8 cellular contexts compared by ENCODE assay signal in genomic region chr18:12659904-12660605, GRCh38. TPM values are rescaled to one million over a fixed set of nuclear protein-coding genes. Genes with fewer than 3 reads are reported as not detected.
DNase-seq lines count a peak whose midpoint lies in the region; ATAC-seq and TF ChIP-seq lines count a peak whose summit lies in the region.

No MANE protein-coding gene starts in this region.

- H3K4me3 ChIP-seq in lung, result no peak overlapping the region
- no peak overlapping the region for H3K4me3 ChIP-seq in upper lobe of left lung

- no peak overlapping the region for H3K27ac Mint-ChIP-seq in activated CD4-positive, alpha-beta T cell treated with anti-CD3 and anti-CD28 coated beads for 36 hours
- H3K27ac Mint-ChIP-seq in central memory CD8-positive, alpha-beta T cell (ENCODE audit: low read depth), result no peak overlapping the region

- peaks cover 0 to 2% of the 10 kb centered on the region in 2 donors for H3K36me3 ChIP-seq in lung (ENCODE audit: control insufficient read depth in 2 of 2, insufficient read depth in 2 of 2, low read length in 2 of 2)
- H3K36me3 ChIP-seq in upper lobe of left lung, result no peaks in the 10 kb centered on the region

- no peaks in the 10 kb centered on the region for H3K27me3 ChIP-seq in lung (ENCODE audit: control insufficient read depth, insufficient read depth)
- no peaks in the 10 kb centered on the region for H3K27me3 ChIP-seq in upper lobe of left lung

- CTCF ChIA-PET in activated CD4-positive, alpha-beta T cell treated with anti-CD3 and anti-CD28 coated beads for 36 hours (lab: Charles Lee), result interaction anchor here (0.6 to 3.0 kb wide), 7 partner anchors 11 to 332 kb away, joined by 3 to 21 read pairs (median 7); partner anchors contain the start of gene AFG3L2

- H3K9me3 ChIP-seq in lung (ENCODE audit: control insufficient read depth in 2 of 2, insufficient read depth in 1 of 2, low read length in 1 of 2) (peaks cover 0 to 4% of the 10 kb centered on the region in 2 donors), upper lobe of left lung (no peaks in the 10 kb centered on the region)

- intact Hi-C loops in activated CD4-positive, alpha-beta T cell treated with anti-CD3 and anti-CD28 coated beads for 36 hours (cut with DNase I, micrococcal nuclease), result loop anchor here (1.0 to 10.0 kb wide), 6 partner anchors 119 to 675 kb away; partner anchors contain the start of genes AFG3L2 (in 1 of the 2) and IMPA2 (in 1 of the 2)

- H3K36me3 Mint-ChIP-seq in activated CD4-positive, alpha-beta T cell treated with anti-CD3 and anti-CD28 coated beads for 36 hours (ENCODE audit: low read depth), result no peaks in the 10 kb centered on the region
- H3K36me3 Mint-ChIP-seq in central memory CD8-positive, alpha-beta T cell (ENCODE audit: insufficient read depth), result peaks cover 4% of the 10 kb centered on the region

- peak; percentile 27 for ATAC-seq in activated CD4-positive, alpha-beta T cell treated with anti-CD3 and anti-CD28 coated beads for 36 hours
- ATAC-seq in SK-N-SH treated with all-trans-retinoic acid at 6 μM for 48 hours (peak; percentile 25), lung (ENCODE audit: insufficient read depth, low FRiP score) (no peak), upper lobe of left lung (ENCODE audit: low FRiP score in 2 of 2) (peak; percentile 51 to 64), HG02798 (IDR thresholded peaks at IDR 0.05; ENCODE audit: poor library complexity, unreplicated experiment) (no peak)
- peak; percentile 25 for ATAC-seq in central memory CD8-positive, alpha-beta T cell (replicated peaks; ENCODE audit: extremely low read depth, poor library complexity, severe bottlenecking)

- DNase-seq in activated CD4-positive, alpha-beta T cell treated with anti-CD3 and anti-CD28 coated beads for 36 hours, result peak; percentile 62
- no peak for DNase-seq in activated CD4-positive, alpha-beta T cell treated with anti-CD3 and anti-CD28 coated beads, Interleukin-2, amount 50 U/mL, for 1 hour
- no peak for DNase-seq in central memory CD8-positive, alpha-beta T cell (ENCODE audit: low spot score in 2 of 2)
- DNase-seq in lung (ENCODE audit: low spot score), result no peak
- peak in 1 of 2 donors; percentile 27 for DNase-seq in upper lobe of left lung

- H3K27me3 Mint-ChIP-seq in activated CD4-positive, alpha-beta T cell treated with anti-CD3 and anti-CD28 coated beads for 36 hours, result peaks cover 16% of the 10 kb centered on the region
- H3K27me3 Mint-ChIP-seq in central memory CD8-positive, alpha-beta T cell, result no peaks in the 10 kb centered on the region

- H3K9me3 Mint-ChIP-seq in activated CD4-positive, alpha-beta T cell treated with anti-CD3 and anti-CD28 coated beads for 36 hours (ENCODE audit: low read depth), result no peaks in the 10 kb centered on the region
- no peaks in the 10 kb centered on the region for H3K9me3 Mint-ChIP-seq in central memory CD8-positive, alpha-beta T cell

- no peak overlapping the region for H3K4me3 Mint-ChIP-seq in activated CD4-positive, alpha-beta T cell treated with anti-CD3 and anti-CD28 coated beads for 36 hours
- no peak overlapping the region for H3K4me3 Mint-ChIP-seq in central memory CD8-positive, alpha-beta T cell

- H3K4me1 Mint-ChIP-seq in activated CD4-positive, alpha-beta T cell treated with anti-CD3 and anti-CD28 coated beads for 36 hours, result peaks cover 14% of the 10 kb centered on the region
- H3K4me1 Mint-ChIP-seq in central memory CD8-positive, alpha-beta T cell, result peaks cover 12% of the 10 kb centered on the region

- no peak for TF ChIP-seq POLR2A in upper lobe of left lung (IDR thresholded peaks at IDR 0.05)

- H3K27ac ChIP-seq in lung (ENCODE audit: low read depth in 1 of 2, low read length in 1 of 2), result no peak overlapping the region
- H3K27ac ChIP-seq in upper lobe of left lung, result peak overlapping the region in 1 of 4 donors; percentile 18

- POLR2A ChIA-PET in activated CD4-positive, alpha-beta T cell treated with anti-CD3 and anti-CD28 coated beads for 36 hours (lab: Charles Lee), result interaction anchor here (0.6 kb wide), 1 partner anchor 267 kb away, joined by 6 read pairs; no protein-coding TSS in a partner anchor

- TF ChIP-seq EP300 in upper lobe of left lung (IDR thresholded peaks at IDR 0.05), result peak in 1 of 4 donors; percentile 4

- 70 to 88% methylated on average over 9 of the region's 9 CpGs for WGBS in lung, 2 donors
- 71 to 81% methylated on average over 9 of the region's 9 CpGs for WGBS in upper lobe of left lung, 2 donors

- peak; percentile 95 for TF ChIP-seq CTCF in LNCAP (IDR thresholded peaks at IDR 0.05)
- TF ChIP-seq CTCF in lung (IDR thresholded peaks at IDR 0.05; ENCODE audit: control extremely low read depth, extremely low read depth), result peak; percentile 78
- TF ChIP-seq CTCF in upper lobe of left lung (IDR thresholded peaks at IDR 0.05), result peak; percentile 82 to 92 (median 87)

- H3K4me1 ChIP-seq in lung (ENCODE audit: control insufficient read depth in 2 of 2, insufficient read depth in 2 of 2, low read length in 2 of 2) (peaks cover 2% of the 10 kb centered on the region in 2 donors), upper lobe of left lung (peaks cover 11 to 33% (median 23%) of the 10 kb centered on the region in 4 donors)

TF ChIP-seq in SK-N-SH treated with all-trans-retinoic acid at 6 μM for 48 hours, 23 proteins besides CTCF, POLR2A, EP300 and RAD21 (continues in another document):
- TF ChIP-seq TSHZ2 (CRISPR knock-in tag; IDR thresholded peaks at IDR 0.05) (no peak), PATZ1 (CRISPR knock-in tag; IDR thresholded peaks at IDR 0.05; ENCODE audit: borderline replicate concordance) (no peak), ISL1 (CRISPR knock-in tag; IDR thresholded peaks at IDR 0.05) (no peak), PPARA (CRISPR knock-in tag; IDR thresholded peaks at IDR 0.05; ENCODE audit: borderline replicate concordance) (no peak), CREB5 (CRISPR knock-in tag; IDR thresholded peaks at IDR 0.05; ENCODE audit: low read depth) (no peak), TOX (CRISPR knock-in tag; IDR thresholded peaks at IDR 0.05; ENCODE audit: borderline replicate concordance) (no peak), ZNF8 (CRISPR knock-in tag; IDR thresholded peaks at IDR 0.05) (no peak), OSR1 (CRISPR knock-in tag; IDR thresholded peaks at IDR 0.05) (no peak)

RNA-seq across cellular contexts. Expression of gene SPIRE1, which starts 2.1 kb away (rescaled TPM):
- 1 to 10 TPM; 3.0 to 3.8 TPM for total RNA-seq in activated CD4-positive, alpha-beta T cell treated with anti-CD3 and anti-CD28 coated beads for 36 hours
- total RNA-seq in lung (10 to 100 TPM; 17.5 to 34.0 TPM), upper lobe of left lung (10 to 100 TPM; 33.9 to 76.7 (median 59.6) TPM)
- 10 to 100 TPM in 1 of 2 donors, 1 to 10 TPM in 1; 8.7 to 12.0 TPM for polyA plus RNA-seq in lung

RNA-seq across cellular contexts. Expression of gene CEP76, which starts 42.5 kb away (rescaled TPM):
- 10 to 100 TPM; 12.5 to 13.9 TPM for total RNA-seq in activated CD4-positive, alpha-beta T cell treated with anti-CD3 and anti-CD28 coated beads for 36 hours
- total RNA-seq in lung (10 to 100 TPM in 1 of 2 donors, 1 to 10 TPM in 1; 4.4 to 10.4 TPM), upper lobe of left lung (10 to 100 TPM in 1 of 6 donors, 1 to 10 TPM in 5; 3.9 to 18.9 (median 5.4) TPM)
- polyA plus RNA-seq in lung, result 1 to 10 TPM; 3.0 to 3.5 TPM

RNA-seq across cellular contexts. Expression of gene PSMG2, which starts 42.8 kb away (rescaled TPM):
- 100 to 1,000 TPM; 113 to 118 TPM for total RNA-seq in activated CD4-positive, alpha-beta T cell treated with anti-CD3 and anti-CD28 coated beads for 36 hours
- total RNA-seq in lung, result 10 to 100 TPM; 53.3 to 60.7 TPM
- polyA plus RNA-seq in lung, result 100 to 1,000 TPM in 1 of 2 donors, 10 to 100 TPM in 1; 61.8 to 117 TPM
- total RNA-seq in upper lobe of left lung, result 10 to 100 TPM; 28.0 to 84.0 (median 62.6) TPM

Comparison
In these comparisons a context has a peak if more than half of its experiments do, and no peak if none do; other contexts are left out.
1. ATAC-seq: peak in activated CD4-positive, alpha-beta T cell treated with anti-CD3 and anti-CD28 coated beads for 36 hours (single experiment), SK-N-SH treated with all-trans-retinoic acid at 6 μM for 48 hours (single experiment), central memory CD8-positive, alpha-beta T cell (single experiment) and upper lobe of left lung (2 of 2); none in lung (single experiment) and HG02798 (single experiment).
2. Peak in every context shown above with its lines, with median percentiles within 50 percentile points of each other: CTCF ChIP-seq.